ENCODE assay signal across 8 cellular contexts in genomic region chr1:116817582-116818064, GRCh38.
A peak's percentile ranks its signal among the peaks of the same experiment; 100 is the strongest.
DNase-seq lines count a peak whose midpoint lies in the region; ATAC-seq, FAIRE-seq and TF ChIP-seq lines count a peak whose summit lies in the region.

No MANE protein-coding gene starts in this region.

- H3K4me3 ChIP-seq in A673 (ENCODE audit: low read depth, low read length, poor library complexity, severe bottlenecking) (no peak overlapping the region), trophoblast cell (ENCODE audit: low read depth, low read length) (no peak overlapping the region)
- no peak overlapping the region for H3K4me3 ChIP-seq in effector memory CD4-positive, alpha-beta T cell (ENCODE audit: insufficient read depth, low read depth, low read length, poor library complexity, severe bottlenecking)

- DNase-seq in A673 (ENCODE audit: low spot score) (peak; percentile 60), GM12891 (ENCODE audit: insufficient read length, low spot score) (peak; percentile 30), NCI-H524 (lab: John Stamatoyannopoulos, UW) (peak; percentile 69 to 74), trophoblast cell (peak; percentile 65 to 73), NCI-H128 (lab: John Stamatoyannopoulos, UW; ENCODE audit: unreplicated experiment) (no peak)
- DNase-seq in activated CD4-positive, alpha-beta T cell treated with anti-CD3 and anti-CD28 coated beads, Interleukin-2, amount 50 U/mL, for 24 hours (ENCODE audit: low read depth in 1 of 2, low spot score in 1 of 2) = peak; percentile 53 to 74
- DNase-seq in effector memory CD4-positive, alpha-beta T cell = peak; percentile 57 to 68 (median 58)

- H4K12ac ChIP-seq in trophoblast cell (ENCODE audit: low read depth, low read length) = no peak overlapping the region

- FAIRE-seq in GM12891 (lab: Jason Lieb, UNC) = peak; percentile 72

- no peak overlapping the region for H2BK12ac ChIP-seq in trophoblast cell (ENCODE audit: low read length)

- no peaks in the 10 kb centered on the region for H3K79me2 ChIP-seq in trophoblast cell (ENCODE audit: control insufficient read depth, insufficient read depth, low read length, poor library complexity)

- H4K91ac ChIP-seq in trophoblast cell (ENCODE audit: low read depth, low read length) = no peak overlapping the region

- no peak overlapping the region for H2BK5ac ChIP-seq in trophoblast cell (ENCODE audit: low read depth, low read length, poor library complexity)

- no peak overlapping the region for H3K4ac ChIP-seq in trophoblast cell (ENCODE audit: low read depth, low read length)

- H3K27ac ChIP-seq in A673 (ENCODE audit: low read depth, low read length, poor library complexity, severe bottlenecking) = no peak overlapping the region
- peak overlapping the region; percentile 48 for H3K27ac ChIP-seq in effector memory CD4-positive, alpha-beta T cell (ENCODE audit: insufficient read depth, low read length, poor library complexity, severe bottlenecking)
- no peak overlapping the region for H3K27ac ChIP-seq in trophoblast cell (ENCODE audit: low read depth, low read length)

- no peak for ATAC-seq in GM21423 (IDR thresholded peaks at IDR 0.05; ENCODE audit: unreplicated experiment)

- H3K23ac ChIP-seq in trophoblast cell (ENCODE audit: low read length) = no peak overlapping the region

- no peaks in the 10 kb centered on the region for H3K27me3 ChIP-seq in A673 (replicated peaks; ENCODE audit: insufficient read depth, low read depth, low read length, poor library complexity)
- H3K27me3 ChIP-seq in effector memory CD4-positive, alpha-beta T cell (replicated peaks; ENCODE audit: control insufficient read depth, insufficient read depth, low read length, poor library complexity, severe bottlenecking) = no peaks in the 10 kb centered on the region
- H3K27me3 ChIP-seq in trophoblast cell (ENCODE audit: insufficient read depth, low read length) = no peaks in the 10 kb centered on the region

- H3K36me3 ChIP-seq in A673 (ENCODE audit: insufficient read depth, low read length, poor library complexity, severe bottlenecking) = no peaks in the 10 kb centered on the region
- H3K36me3 ChIP-seq in effector memory CD4-positive, alpha-beta T cell (ENCODE audit: control insufficient read depth, insufficient read depth, low read length) = no peaks in the 10 kb centered on the region
- no peaks in the 10 kb centered on the region for H3K36me3 ChIP-seq in trophoblast cell (ENCODE audit: control insufficient read depth in 1 of 2, insufficient read depth in 2 of 2, low read length in 2 of 2)

- H3K18ac ChIP-seq in trophoblast cell (ENCODE audit: low read length) = no peak overlapping the region

- peak; percentile 74 for TF ChIP-seq CTCF in A673 (conservative IDR thresholded peaks at IDR 0.05; ENCODE audit: low read depth, low read length)

- BruUV-seq in A673 (replicated peaks; lab: Mats Ljungman, UMichigan) = no TSS peak

- POLR2A ChIA-PET in A673 (lab: Charles Lee; ENCODE audit: low non-redundant PET) = no interaction called here

- CTCF ChIA-PET in A673 (lab: Charles Lee) = interaction anchor here (0.9 kb wide), 1 partner anchor 191 kb away, joined by 4 read pairs; no protein-coding TSS in a partner anchor

- no peak for TF ChIP-seq POLR2A in GM12891 (IDR thresholded peaks at IDR 0.05; ENCODE audit: low read depth, low read length)

- no peak overlapping the region for H3K14ac ChIP-seq in trophoblast cell (ENCODE audit: low read length)

- H3K4me1 ChIP-seq in A673 (ENCODE audit: insufficient read depth, low read length, poor library complexity, severe bottlenecking) = no peaks in the 10 kb centered on the region
- H3K4me1 ChIP-seq in effector memory CD4-positive, alpha-beta T cell (ENCODE audit: control insufficient read depth, insufficient read depth, low read length, poor library complexity, severe bottlenecking) = peaks cover 11% of the 10 kb centered on the region
- H3K4me1 ChIP-seq in trophoblast cell (ENCODE audit: control insufficient read depth in 1 of 2, insufficient read depth in 2 of 2, low read length in 2 of 2) = no peaks in the 10 kb centered on the region

- H2BK120ac ChIP-seq in trophoblast cell (ENCODE audit: insufficient read depth, low read length, poor library complexity) = no peak overlapping the region

- no peaks in the 10 kb centered on the region for H3K79me1 ChIP-seq in trophoblast cell (ENCODE audit: low read length)

- no peak overlapping the region for H3K4me2 ChIP-seq in trophoblast cell (ENCODE audit: low read length)

- H2AFZ ChIP-seq in trophoblast cell (ENCODE audit: insufficient read depth, low read length, poor library complexity) = no peak overlapping the region

- H4K8ac ChIP-seq in trophoblast cell (ENCODE audit: low read depth, low read length) = no peak overlapping the region

- H3K9ac ChIP-seq in trophoblast cell (ENCODE audit: low read length) = no peak overlapping the region

- no peak overlapping the region for H2AK5ac ChIP-seq in trophoblast cell (ENCODE audit: low read length)

- H3K9me3 ChIP-seq in A673 (ENCODE audit: low read depth, low read length, poor library complexity, severe bottlenecking) = no peaks in the 10 kb centered on the region
- H3K9me3 ChIP-seq in effector memory CD4-positive, alpha-beta T cell (ENCODE audit: control insufficient read depth, low read length) = peaks cover 2% of the 10 kb centered on the region
- no peaks in the 10 kb centered on the region for H3K9me3 ChIP-seq in trophoblast cell (ENCODE audit: insufficient read depth, low read depth, low read length)

- no CpG with 5 or more reads among the region's 2 CpGs for WGBS in trophoblast cell (ENCODE audit: extremely low coverage, insufficient coverage, insufficient read length)

- intact Hi-C loops in A673 (cut with micrococcal nuclease; ENCODE audit: unreplicated experiment) = loop anchor here (5.0 kb wide), 1 partner anchor 245 kb away; the partner anchor contains the start of gene CD58

TF ChIP-seq in GM12891, 5 proteins besides CTCF, POLR2A, EP300 and RAD21:
- TF ChIP-seq POU2F2 (IDR thresholded peaks at IDR 0.05; ENCODE audit: low read depth, low read length) = no peak
- no peak for TF ChIP-seq TAF1 (IDR thresholded peaks at IDR 0.05; ENCODE audit: low read depth, low read length)
- no peak for TF ChIP-seq SPI1 (IDR thresholded peaks at IDR 0.05; ENCODE audit: low read depth, low read length)
- TF ChIP-seq POLR2AphosphoS5 (IDR thresholded peaks at IDR 0.05; ENCODE audit: low read depth, low read length) = no peak
- no peak for TF ChIP-seq PAX5 (IDR thresholded peaks at IDR 0.05; ENCODE audit: insufficient read depth, low read length, severe bottlenecking)
